9 cellular contexts compared by ENCODE assay signal in the genomic region with DNA sequence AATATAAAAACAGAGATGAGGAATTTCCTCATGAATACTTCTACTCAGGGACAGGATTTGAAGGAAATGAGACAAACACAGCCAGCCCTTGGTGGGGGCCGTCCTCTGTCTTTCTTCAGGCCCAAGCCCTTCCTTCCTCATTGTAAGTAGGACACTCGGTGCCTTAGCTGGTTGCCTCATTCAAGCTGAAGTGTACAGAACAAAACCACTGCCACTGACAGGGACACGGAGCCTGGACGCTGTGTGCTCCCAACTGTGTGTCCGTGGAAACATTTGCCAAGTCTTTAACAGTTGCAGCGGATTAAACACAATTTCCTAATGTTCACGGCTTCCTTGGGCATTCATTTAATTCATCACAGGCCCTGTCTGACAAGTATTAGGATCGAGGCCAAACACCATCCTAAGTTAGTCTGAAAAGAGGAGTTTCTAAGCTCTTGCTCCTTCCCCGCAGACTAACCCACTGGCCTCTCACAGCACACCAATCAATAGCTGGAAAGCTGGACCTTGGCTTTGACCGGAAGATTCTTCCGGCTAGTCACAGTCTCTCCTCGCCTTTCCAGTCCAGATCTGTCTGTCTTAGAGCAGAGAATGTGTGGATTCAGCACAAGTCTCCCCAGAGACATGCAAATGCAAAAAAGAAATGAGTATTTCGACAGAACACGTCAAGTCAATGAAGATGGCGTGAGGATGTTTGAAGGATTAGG.
DNase-seq lines count a peak whose midpoint lies in the region; ATAC-seq and TF ChIP-seq lines count a peak whose summit lies in the region.
"Had no signal": no experiment of that assay in that cellular context is flagged by ENCODE, and none has a peak within 500 bp of the region (broad histone marks: within the 10 kb centered on the region; RNA-seq: fewer than 3 reads in every experiment).

No MANE protein-coding gene starts in this region.

- no peak overlapping the region for H3K27ac Mint-ChIP-seq in activated T-helper 17 cell treated with anti-CD3 and anti-CD28 coated beads, Interleukin-2, amount 50 U/mL, for 72 hours

- H3K36me3 Mint-ChIP-seq in activated T-helper 17 cell treated with anti-CD3 and anti-CD28 coated beads, Interleukin-2, amount 50 U/mL, for 72 hours (ENCODE audit: low read depth) = no peaks in the 10 kb centered on the region

- no peaks in the 10 kb centered on the region for H3K36me3 ChIP-seq in WERI-Rb-1

- H3K4me3 ChIP-seq in WERI-Rb-1 (ENCODE audit: low read depth, low read length) = no peak overlapping the region

- H3K9me3 ChIP-seq in WERI-Rb-1 (ENCODE audit: severe bottlenecking) = no peaks in the 10 kb centered on the region

- H3K27me3 ChIP-seq in WERI-Rb-1 (ENCODE audit: insufficient read depth, low read depth, severe bottlenecking) = no peaks in the 10 kb centered on the region

- no peaks in the 10 kb centered on the region for H3K9me3 Mint-ChIP-seq in activated T-helper 17 cell treated with anti-CD3 and anti-CD28 coated beads, Interleukin-2, amount 50 U/mL, for 72 hours

- H3K27me3 Mint-ChIP-seq in activated T-helper 17 cell treated with anti-CD3 and anti-CD28 coated beads, Interleukin-2, amount 50 U/mL, for 72 hours = no peaks in the 10 kb centered on the region

- DNase-seq in SIG-M5 treated with dmso at 0.1 percent for 504 hours (lab: John Stamatoyannopoulos, UW; ENCODE audit: unreplicated experiment) = peak; percentile 36
- DNase-seq in SIG-M5 (lab: John Stamatoyannopoulos, UW) = no peak
- peak; percentile 63 for DNase-seq in globus pallidus (ENCODE audit: low spot score)
- DNase-seq in omental fat pad (ENCODE audit: low spot score) = no peak
- DNase-seq in WERI-Rb-1 = no peak

- H3K4me3 Mint-ChIP-seq in activated T-helper 17 cell treated with anti-CD3 and anti-CD28 coated beads, Interleukin-2, amount 50 U/mL, for 72 hours = no peak overlapping the region

- no peak overlapping the region for H3K27ac ChIP-seq in WERI-Rb-1
- H3K27ac ChIP-seq: 22Rv1 had no signal

- no peak for TF ChIP-seq CTCF in omental fat pad (IDR thresholded peaks at IDR 0.05)
- TF ChIP-seq CTCF in WERI-Rb-1 (IDR thresholded peaks at IDR 0.05; ENCODE audit: low read depth, low read length) = no peak

- H3K4me1 Mint-ChIP-seq in activated T-helper 17 cell treated with anti-CD3 and anti-CD28 coated beads, Interleukin-2, amount 50 U/mL, for 72 hours = peaks cover 11% of the 10 kb centered on the region

- ATAC-seq in omental fat pad (ENCODE audit: low FRiP score) (peak; percentile 32), GM19467 (IDR thresholded peaks at IDR 0.05; ENCODE audit: unreplicated experiment) (no peak), HG03108 (IDR thresholded peaks at IDR 0.05; ENCODE audit: unreplicated experiment) (no peak)
- ATAC-seq in activated T-helper 17 cell treated with anti-CD3 and anti-CD28 coated beads, Interleukin-2, amount 50 U/mL, for 72 hours (replicated peaks) = no peak

Comparison
In these comparisons a context has a peak if more than half of its experiments do, and no peak if none do; other contexts are left out.
1. DNase-seq: peak in SIG-M5 treated with dmso at 0.1 percent for 504 hours (single experiment) and globus pallidus (single experiment); none in SIG-M5 (single experiment), omental fat pad (single experiment) and WERI-Rb-1 (single experiment).